In genomic region chr5:16808021-16808420, GRCh38 we compare ENCODE assay signal across 22 cellular contexts.
"Had no signal": no experiment of that assay in that cellular context is flagged by ENCODE, and none has a peak within 500 bp of the region (broad histone marks: within the 10 kb centered on the region; RNA-seq: fewer than 3 reads in every experiment).

No MANE protein-coding gene starts in this region.

- DNase-seq: activated CD4-positive, alpha-beta T cell treated with anti-CD3 and anti-CD28 coated beads for 1 hour; activated CD8-positive, alpha-beta memory T cell treated with anti-CD3 and anti-CD28 coated beads for 24 hours; activated CD8-positive, alpha-beta memory T cell treated with anti-CD3 and anti-CD28 coated beads, Interleukin-2, amount 50 U/mL, for 48 hours; activated effector memory CD4-positive, alpha-beta T cell treated with Interleukin-2 at 50 U/mL for 16 hours; activated naive CD4-positive, alpha-beta T cell treated with anti-CD3 and anti-CD28 coated beads, Interleukin-2, amount 10 ng/mL, durations not matched to agents 7 days and 5 days; activated naive CD8-positive, alpha-beta T cell treated with anti-CD3 and anti-CD28 coated beads, Interleukin-2, amount 50 U/mL, for 24 hours; activated T-cell treated with anti-CD3 and anti-CD28 coated beads, Interleukin-2, amount 50 U/mL, for 48 hours; brain microvascular endothelial cell; cerebellar nuclear complex; cortex of kidney; immature natural killer cell; kidney glomerular epithelial cell; left ventricle myocardium superior; mesenchymal stem cell; naive thymus-derived CD8-positive, alpha-beta T cell; sigmoid colon; stimulated activated CD8-positive, alpha-beta memory T cell treated with anti-CD3 and anti-CD28 coated beads, Interleukin-4, amount 100 ng/mL, for 48 hours; stimulated activated naive CD4-positive, alpha-beta T cell; tibial artery had no signal

- FAIRE-seq: endometrium had no signal

- H3K4me3 ChIP-seq: esophagus muscularis mucosa, sigmoid colon, tibial artery had no signal

- H3K27me3 ChIP-seq: brain microvascular endothelial cell, esophagus muscularis mucosa, sigmoid colon, tibial artery had no signal

- H3K9me3 ChIP-seq: esophagus muscularis mucosa, neutrophil, sigmoid colon, tibial artery had no signal

- H3K36me3 ChIP-seq: brain microvascular endothelial cell, esophagus muscularis mucosa, neutrophil, sigmoid colon, tibial artery had no signal

- ATAC-seq: activated naive CD8-positive, alpha-beta T cell treated with anti-CD3 and anti-CD28 coated beads, Interleukin-2, amount 50 U/mL, for 24 hours; left ventricle myocardium superior; naive thymus-derived CD8-positive, alpha-beta T cell had no signal

- H3K27ac ChIP-seq: brain microvascular endothelial cell, esophagus muscularis mucosa, neutrophil, sigmoid colon, tibial artery had no signal
